ENCODE assay signal across 2 cellular contexts in genomic region chr2:10185755-10186154, GRCh38.
A peak's percentile ranks its signal among the peaks of the same experiment; 100 is the strongest.
TF ChIP-seq lines count a peak whose summit lies in the region.

No MANE protein-coding gene starts in this region.

TF ChIP-seq in SK-N-SH, 30 proteins besides CTCF, POLR2A, EP300 and RAD21 (continued from another document):
- TF ChIP-seq REST (IDR thresholded peaks at IDR 0.05; ENCODE audit: low read depth, low read length) = peak; percentile 79; the same call in 1 of the 2 replicates
TF ChIP-seq in SK-N-SH: peak in this region for 1.

TF ChIP-seq in SK-N-SH treated with all-trans-retinoic acid at 6 μM for 48 hours, 23 proteins besides CTCF, POLR2A, EP300 and RAD21 (continued from another document):
- TF ChIP-seq BACH2 (CRISPR knock-in tag; IDR thresholded peaks at IDR 0.05; ENCODE audit: borderline replicate concordance) (no peak), CSDC2 (CRISPR knock-in tag; IDR thresholded peaks at IDR 0.05) (no peak), OSR1 (CRISPR knock-in tag; IDR thresholded peaks at IDR 0.05) (no peak), ISL1 (CRISPR knock-in tag; IDR thresholded peaks at IDR 0.05) (no peak), GLIS3 (CRISPR knock-in tag; IDR thresholded peaks at IDR 0.05) (no peak), ZNF8 (CRISPR knock-in tag; IDR thresholded peaks at IDR 0.05) (no peak), CREB5 (CRISPR knock-in tag; IDR thresholded peaks at IDR 0.05; ENCODE audit: low read depth) (no peak), ESRRG (CRISPR knock-in tag; IDR thresholded peaks at IDR 0.05) (no peak)
